In the genomic region with DNA sequence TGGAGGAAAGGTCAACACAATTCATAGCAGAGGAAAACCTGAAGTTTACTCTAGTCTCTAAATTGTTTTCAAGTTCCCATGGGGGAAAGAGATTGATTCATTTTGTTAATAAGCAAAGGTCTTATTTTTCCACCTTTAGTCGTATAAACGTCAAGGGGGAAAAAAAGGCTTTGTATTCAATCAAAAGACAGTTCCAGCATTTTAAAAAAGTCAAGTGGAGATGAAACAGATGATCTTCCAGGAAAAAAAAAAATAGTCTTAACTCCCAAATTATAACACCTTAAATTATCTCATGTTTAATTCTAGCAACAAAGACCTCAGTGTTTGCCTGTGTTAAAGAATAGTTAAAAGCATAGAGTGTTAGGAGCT, we compare ENCODE assay signal across 1 cellular context.
TF ChIP-seq lines count a peak whose summit lies in the region.

No MANE protein-coding gene starts in this region.

TF ChIP-seq in H1, 55 proteins besides CTCF, POLR2A, EP300 and RAD21 (continued from another document):
- TF ChIP-seq SAP30 (IDR thresholded peaks at IDR 0.05; ENCODE audit: insufficient read depth, insufficient replicate concordance, low read length) (no peak), KDM5A (IDR thresholded peaks at IDR 0.05; ENCODE audit: low read length) (no peak), CTBP2 (IDR thresholded peaks at IDR 0.05; ENCODE audit: borderline replicate concordance, insufficient read depth, insufficient read length, low read length) (no peak), JUN (IDR thresholded peaks at IDR 0.05; ENCODE audit: low read depth, low read length) (no peak), GTF2F1 (IDR thresholded peaks at IDR 0.05; ENCODE audit: borderline replicate concordance, low read depth, low read length) (no peak), CHD2 (IDR thresholded peaks at IDR 0.05; ENCODE audit: low read length) (no peak), KDM4A (IDR thresholded peaks at IDR 0.05; ENCODE audit: low read depth, low read length, severe bottlenecking) (no peak), FOSL1 (IDR thresholded peaks at IDR 0.05; ENCODE audit: insufficient read depth, low read depth, low read length) (no peak)
